Comparison of ENCODE assay signal across 8 cellular contexts in the genomic region with DNA sequence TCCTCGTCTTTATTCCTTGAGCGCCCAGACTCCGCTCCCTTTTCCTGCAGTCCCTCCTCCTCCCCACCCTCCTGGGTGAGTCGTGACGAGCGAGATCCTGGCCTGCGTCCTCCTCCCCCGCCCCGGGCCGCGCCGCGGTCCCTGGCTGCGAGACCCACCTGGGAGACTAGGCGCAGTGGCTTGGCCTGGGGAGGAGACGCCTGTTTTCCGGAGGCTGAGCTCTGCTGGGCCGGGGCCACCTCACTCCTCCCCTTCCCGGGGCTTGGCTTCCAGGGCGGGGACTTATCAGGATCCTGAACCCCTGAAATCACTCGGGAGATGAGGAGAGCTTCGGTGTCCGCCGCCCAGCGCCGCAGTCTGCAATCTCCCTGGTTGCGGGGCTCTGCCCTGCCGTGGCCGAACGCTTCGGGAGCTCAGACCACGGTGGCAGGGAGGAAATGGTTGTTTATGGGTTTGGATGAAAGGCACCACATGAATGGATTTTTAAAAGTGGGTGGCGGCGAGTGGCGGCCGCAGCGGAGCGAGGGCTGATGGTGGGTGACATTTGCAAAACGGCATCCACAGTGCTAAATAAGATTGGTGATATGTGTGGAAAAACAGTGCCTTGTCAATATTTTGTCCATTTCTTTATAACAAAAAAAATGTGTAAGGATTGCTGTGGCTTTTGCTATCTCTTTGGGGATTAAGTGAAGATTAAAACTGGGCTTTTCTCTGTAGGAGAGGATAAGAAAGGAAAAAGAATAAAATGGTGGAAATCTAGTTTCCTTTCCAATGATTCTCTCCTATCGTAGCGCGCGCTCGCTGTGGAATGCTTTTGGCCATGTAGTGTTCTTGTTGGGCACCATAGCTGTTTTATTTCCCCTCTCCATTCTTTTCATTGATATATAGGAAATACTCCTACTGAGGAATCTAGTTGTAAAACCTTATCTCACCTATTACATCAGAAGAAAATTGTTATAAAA. TPM values are rescaled to one million over a fixed set of nuclear protein-coding genes. Genes with fewer than 3 reads are reported as not detected.
DNase-seq lines count a peak whose midpoint lies in the region; ATAC-seq, FAIRE-seq and TF ChIP-seq lines count a peak whose summit lies in the region.

No MANE protein-coding gene starts in this region.

- H3K36me3 ChIP-seq in SJSA1: peaks cover 9% of the 10 kb centered on the region; the same call in 1 of the 2 replicates
- no peaks in the 10 kb centered on the region for H3K36me3 ChIP-seq in pancreas

- WGBS in pancreas, 2 donors: 11% methylated on average over 44 of the region's 44 CpGs

- H3K9me3 Mint-ChIP-seq in activated naive CD8-positive, alpha-beta T cell treated with anti-CD3 and anti-CD28 coated beads, Interleukin-2, amount 50 U/mL, for 24 hours: no peaks in the 10 kb centered on the region

- no peaks in the 10 kb centered on the region for H3K36me3 Mint-ChIP-seq in activated naive CD8-positive, alpha-beta T cell treated with anti-CD3 and anti-CD28 coated beads, Interleukin-2, amount 50 U/mL, for 24 hours (ENCODE audit: low read depth)

- H3K9me3 ChIP-seq in SJSA1 (replicated peaks) (peaks cover 5% of the 10 kb centered on the region; the same call in 1 of the 2 replicates), pancreas (no peaks in the 10 kb centered on the region)

- intact Hi-C loops in cardiac septum (cut with DNase I) (loop anchor here (5.0 kb wide), 4 partner anchors 34 to 119 kb away; a partner anchor contains a TSS), pancreas (cut with DNase I) (no loop called here)

- TF ChIP-seq CTCF in pancreas (IDR thresholded peaks at IDR 0.05) (no peak), D721Med (IDR thresholded peaks at IDR 0.05; ENCODE audit: insufficient read depth, missing control alignments) (no peak)

- no peak for FAIRE-seq in pancreas (lab: Jason Lieb, UNC)
- FAIRE-seq in D721Med (lab: Jason Lieb, UNC): no peak

- peak; percentile 21 for DNase-seq in NCI-H2107 treated with DMSO at 0.1 percent for 48 hours (lab: John Stamatoyannopoulos, UW; ENCODE audit: unreplicated experiment)
- no peak for DNase-seq in NCI-H2107 (lab: John Stamatoyannopoulos, UW)
- DNase-seq in SJSA1 (ENCODE audit: low read depth in 1 of 2, low spot score in 2 of 2): peak; percentile 52 to 61
- peak; percentile 35 for DNase-seq in activated naive CD8-positive, alpha-beta T cell treated with anti-CD3 and anti-CD28 coated beads, Interleukin-2, amount 50 U/mL, for 24 hours
- peak; percentile 86 for DNase-seq in cardiac septum (ENCODE audit: low spot score)
- peak; percentile 45 to 82 (median 65) for DNase-seq in pancreas
- no peak for DNase-seq in D721Med (ENCODE audit: insufficient read length, low spot score)

- H3K27ac ChIP-seq in SJSA1: peak overlapping the region; percentile 8; the same call in 1 of the 2 replicates
- peak overlapping the region; percentile 34 to 60 (median 44) for H3K27ac ChIP-seq in pancreas

- peak overlapping the region; percentile 76 for H3K4me3 ChIP-seq in SJSA1
- H3K4me3 ChIP-seq in pancreas: peak overlapping the region; percentile 20 to 90 (median 62)

- H3K4me3 Mint-ChIP-seq in activated naive CD8-positive, alpha-beta T cell treated with anti-CD3 and anti-CD28 coated beads, Interleukin-2, amount 50 U/mL, for 24 hours: peak overlapping the region; percentile 84

- ATAC-seq in activated naive CD8-positive, alpha-beta T cell treated with anti-CD3 and anti-CD28 coated beads, Interleukin-2, amount 50 U/mL, for 24 hours: peak; percentile 15
- ATAC-seq in pancreas (peak; percentile 29 to 49 (median 40)), HG03469 (IDR thresholded peaks at IDR 0.05; ENCODE audit: unreplicated experiment) (no peak)

- H3K27me3 ChIP-seq in SJSA1 (replicated peaks) (no peaks in the 10 kb centered on the region), pancreas (no peaks in the 10 kb centered on the region)

- peak overlapping the region; percentile 42 for H3K27ac Mint-ChIP-seq in activated naive CD8-positive, alpha-beta T cell treated with anti-CD3 and anti-CD28 coated beads, Interleukin-2, amount 50 U/mL, for 24 hours

- H3K4me1 Mint-ChIP-seq in activated naive CD8-positive, alpha-beta T cell treated with anti-CD3 and anti-CD28 coated beads, Interleukin-2, amount 50 U/mL, for 24 hours: peaks cover 24% of the 10 kb centered on the region

- H3K27me3 Mint-ChIP-seq in activated naive CD8-positive, alpha-beta T cell treated with anti-CD3 and anti-CD28 coated beads, Interleukin-2, amount 50 U/mL, for 24 hours: peaks cover 34% of the 10 kb centered on the region

- H3K4me1 ChIP-seq in SJSA1 (replicated peaks) (peaks cover 16% of the 10 kb centered on the region), pancreas (peaks cover 0 to 10% (median 0%) of the 10 kb centered on the region in 3 donors)

RNA-seq across cellular contexts. Expression of a gene that starts 1.2 kb away (rescaled TPM):
- total RNA-seq in SJSA1 (2014; rRNA removed; shearing (Covaris generic)): 18.4 and 72.6 TPM in 2 replicates
- 46.6 TPM for total RNA-seq in cardiac septum
- total RNA-seq in pancreas: 10 to 100 TPM; 14.3 to 33.0 (median 22.0) TPM
- 10 to 100 TPM; 17.6 to 46.4 TPM for polyA plus RNA-seq in pancreas

Comparison
In these comparisons a context has a peak if more than half of its experiments do, and no peak if none do; other contexts are left out.
1. DNase-seq: peak in NCI-H2107 treated with DMSO at 0.1 percent for 48 hours (single experiment), SJSA1 (2 of 2), activated naive CD8-positive, alpha-beta T cell treated with anti-CD3 and anti-CD28 coated beads, Interleukin-2, amount 50 U/mL, for 24 hours (single experiment), cardiac septum (single experiment) and pancreas (6 of 6); none in NCI-H2107 (single experiment) and D721Med (single experiment).